ENCODE assay signal across 18 cellular contexts in genomic region chr6:129959358-129959930, GRCh38.
"Had no signal": no experiment of that assay in that cellular context is flagged by ENCODE, and none has a peak within 500 bp of the region (broad histone marks: within the 10 kb centered on the region; RNA-seq: fewer than 3 reads in every experiment).

No MANE protein-coding gene starts in this region.

- H3K27ac ChIP-seq: coronary artery, foreskin keratinocyte, left ventricle myocardium inferior, lower lobe of right lung, psoas muscle had no signal

- H3K9me3 Mint-ChIP-seq: natural killer cell treated with Interleukin-12 subunit alpha and Interleukin-12 subunit beta and Interleukin-15 and Interleukin-18, amount 100 ng/mL, for 72 hours had no signal

- ATAC-seq: foreskin keratinocyte, psoas muscle had no signal

- FAIRE-seq: endothelial cell of umbilical vein, small intestine had no signal

- H3K4me3 ChIP-seq: coronary artery, left ventricle myocardium inferior, lower lobe of right lung, psoas muscle had no signal

- H3K27ac Mint-ChIP-seq: endodermal cell; natural killer cell treated with Interleukin-12 subunit alpha and Interleukin-12 subunit beta and Interleukin-15 and Interleukin-18, amount 100 ng/mL, for 72 hours had no signal

- H3K27me3 ChIP-seq: foreskin keratinocyte had no signal

- H3K4me1 Mint-ChIP-seq: endodermal cell had no signal

- DNase-seq: effector CD4-positive, alpha-beta T cell; endodermal cell; erythroblast; foreskin keratinocyte; hippocampal formation; left ventricle myocardium inferior; lower lobe of right lung; mesenchymal stem cell; midbrain; psoas muscle; small intestine; stimulated activated CD4-positive, alpha-beta T cell treated with anti-CD3 and anti-CD28 coated beads, Interleukin-12 subunit alpha, Interleukin-12 subunit beta, amount 100 ng/mL, for 4 hours; stimulated activated CD4-positive, alpha-beta T cell treated with anti-CD3 and anti-CD28 coated beads, Interleukin-2, amount 100 ng/mL, for 48 hours; stimulated activated naive CD4-positive, alpha-beta T cell treated with Interleukin-2 at 50 U/mL for 16 hours; trophoblast cell had no signal

- H3K4me3 Mint-ChIP-seq: endodermal cell; natural killer cell treated with Interleukin-12 subunit alpha and Interleukin-12 subunit beta and Interleukin-15 and Interleukin-18, amount 100 ng/mL, for 72 hours had no signal

- H3K4me1 ChIP-seq: left ventricle myocardium inferior, lower lobe of right lung, psoas muscle had no signal

- H3K9me3 ChIP-seq: left ventricle myocardium inferior, lower lobe of right lung, psoas muscle had no signal

- H3K36me3 ChIP-seq: left ventricle myocardium inferior, lower lobe of right lung had no signal
